1 cellular context compared by ENCODE assay signal in the genomic region with DNA sequence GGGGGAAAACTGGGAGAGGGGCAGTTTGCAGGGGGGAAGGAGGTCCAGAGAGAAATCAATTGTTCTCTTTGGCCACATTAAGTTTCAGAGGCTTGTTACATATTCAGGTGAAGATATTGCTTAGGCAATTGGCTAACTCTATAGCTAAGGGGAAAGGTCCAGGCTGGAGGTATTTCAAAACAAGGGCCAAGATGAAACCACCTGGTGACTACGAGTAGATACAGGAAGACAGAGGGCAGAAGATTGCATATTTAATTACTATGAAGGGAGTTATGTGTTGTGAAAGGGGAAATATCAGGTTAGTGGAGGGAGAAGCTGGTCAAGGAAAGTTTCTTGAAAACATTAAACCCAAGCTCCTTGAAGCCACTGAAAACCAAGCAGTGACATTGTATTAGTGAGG.
TF ChIP-seq lines count a peak whose summit lies in the region.

No MANE protein-coding gene starts in this region.

TF ChIP-seq in GM23338, 12 proteins besides CTCF, POLR2A, EP300 and RAD21 (continued from another document):
- TF ChIP-seq, protein P1, sequence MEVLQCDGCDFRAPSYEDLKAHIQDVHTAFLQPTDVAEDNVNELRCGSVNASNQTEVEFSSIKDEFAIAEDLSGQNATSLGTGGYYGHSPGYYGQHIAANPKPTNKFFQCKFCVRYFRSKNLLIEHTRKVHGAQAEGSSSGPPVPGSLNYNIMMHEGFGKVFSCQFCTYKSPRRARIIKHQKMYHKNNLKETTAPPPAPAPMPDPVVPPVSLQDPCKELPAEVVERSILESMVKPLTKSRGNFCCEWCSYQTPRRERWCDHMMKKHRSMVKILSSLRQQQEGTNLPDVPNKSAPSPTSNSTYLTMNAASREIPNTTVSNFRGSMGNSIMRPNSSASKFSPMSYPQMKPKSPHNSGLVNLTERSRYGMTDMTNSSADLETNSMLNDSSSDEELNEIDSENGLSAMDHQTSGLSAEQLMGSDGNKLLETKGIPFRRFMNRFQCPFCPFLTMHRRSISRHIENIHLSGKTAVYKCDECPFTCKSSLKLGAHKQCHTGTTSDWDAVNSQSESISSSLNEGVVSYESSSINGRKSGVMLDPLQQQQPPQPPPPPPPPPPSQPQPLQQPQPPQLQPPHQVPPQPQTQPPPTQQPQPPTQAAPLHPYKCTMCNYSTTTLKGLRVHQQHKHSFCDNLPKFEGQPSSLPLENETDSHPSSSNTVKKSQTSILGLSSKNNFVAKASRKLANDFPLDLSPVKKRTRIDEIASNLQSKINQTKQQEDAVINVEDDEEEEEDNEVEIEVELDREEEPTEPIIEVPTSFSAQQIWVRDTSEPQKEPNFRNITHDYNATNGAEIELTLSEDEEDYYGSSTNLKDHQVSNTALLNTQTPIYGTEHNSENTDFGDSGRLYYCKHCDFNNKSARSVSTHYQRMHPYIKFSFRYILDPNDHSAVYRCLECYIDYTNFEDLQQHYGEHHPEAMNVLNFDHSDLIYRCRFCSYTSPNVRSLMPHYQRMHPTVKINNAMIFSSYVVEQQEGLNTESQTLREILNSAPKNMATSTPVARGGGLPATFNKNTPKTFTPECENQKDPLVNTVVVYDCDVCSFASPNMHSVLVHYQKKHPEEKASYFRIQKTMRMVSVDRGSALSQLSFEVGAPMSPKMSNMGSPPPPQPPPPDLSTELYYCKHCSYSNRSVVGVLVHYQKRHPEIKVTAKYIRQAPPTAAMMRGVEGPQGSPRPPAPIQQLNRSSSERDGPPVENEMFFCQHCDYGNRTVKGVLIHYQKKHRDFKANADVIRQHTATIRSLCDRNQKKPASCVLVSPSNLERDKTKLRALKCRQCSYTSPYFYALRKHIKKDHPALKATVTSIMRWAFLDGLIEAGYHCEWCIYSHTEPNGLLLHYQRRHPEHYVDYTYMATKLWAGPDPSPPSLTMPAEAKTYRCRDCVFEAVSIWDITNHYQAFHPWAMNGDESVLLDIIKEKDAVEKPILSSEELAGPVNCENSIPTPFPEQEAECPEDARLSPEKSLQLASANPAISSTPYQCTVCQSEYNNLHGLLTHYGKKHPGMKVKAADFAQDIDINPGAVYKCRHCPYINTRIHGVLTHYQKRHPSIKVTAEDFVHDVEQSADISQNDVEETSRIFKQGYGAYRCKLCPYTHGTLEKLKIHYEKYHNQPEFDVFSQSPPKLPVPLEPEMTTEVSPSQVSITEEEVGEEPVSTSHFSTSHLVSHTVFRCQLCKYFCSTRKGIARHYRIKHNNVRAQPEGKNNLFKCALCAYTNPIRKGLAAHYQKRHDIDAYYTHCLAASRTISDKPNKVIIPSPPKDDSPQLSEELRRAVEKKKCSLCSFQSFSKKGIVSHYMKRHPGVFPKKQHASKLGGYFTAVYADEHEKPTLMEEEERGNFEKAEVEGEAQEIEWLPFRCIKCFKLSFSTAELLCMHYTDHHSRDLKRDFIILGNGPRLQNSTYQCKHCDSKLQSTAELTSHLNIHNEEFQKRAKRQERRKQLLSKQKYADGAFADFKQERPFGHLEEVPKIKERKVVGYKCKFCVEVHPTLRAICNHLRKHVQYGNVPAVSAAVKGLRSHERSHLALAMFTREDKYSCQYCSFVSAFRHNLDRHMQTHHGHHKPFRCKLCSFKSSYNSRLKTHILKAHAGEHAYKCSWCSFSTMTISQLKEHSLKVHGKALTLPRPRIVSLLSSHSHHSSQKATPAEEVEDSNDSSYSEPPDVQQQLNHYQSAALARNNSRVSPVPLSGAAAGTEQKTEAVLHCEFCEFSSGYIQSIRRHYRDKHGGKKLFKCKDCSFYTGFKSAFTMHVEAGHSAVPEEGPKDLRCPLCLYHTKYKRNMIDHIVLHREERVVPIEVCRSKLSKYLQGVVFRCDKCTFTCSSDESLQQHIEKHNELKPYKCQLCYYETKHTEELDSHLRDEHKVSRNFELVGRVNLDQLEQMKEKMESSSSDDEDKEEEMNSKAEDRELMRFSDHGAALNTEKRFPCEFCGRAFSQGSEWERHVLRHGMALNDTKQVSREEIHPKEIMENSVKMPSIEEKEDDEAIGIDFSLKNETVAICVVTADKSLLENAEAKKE (CRISPR knock-in tag; IDR thresholded peaks at IDR 0.05): no peak
- TF ChIP-seq ZNF331 (CRISPR knock-in tag; IDR thresholded peaks at IDR 0.05; ENCODE audit: low read depth) (no peak), JUNB (IDR thresholded peaks at IDR 0.05; ENCODE audit: unreplicated experiment) (no peak)
TF ChIP-seq in GM23338: peak in this region for 0.
